ENCODE assay signal across 16 cellular contexts in genomic region chr3:23723930-23724329, GRCh38.
DNase-seq lines count a peak whose midpoint lies in the region; ATAC-seq, FAIRE-seq and TF ChIP-seq lines count a peak whose summit lies in the region.
"Had no signal": no experiment of that assay in that cellular context is flagged by ENCODE, and none has a peak within 500 bp of the region (broad histone marks: within the 10 kb centered on the region; RNA-seq: fewer than 3 reads in every experiment).

No MANE protein-coding gene starts in this region.

- ATAC-seq in GM21381 (IDR thresholded peaks at IDR 0.05; ENCODE audit: unreplicated experiment) (peak; percentile 53), HG03442 (IDR thresholded peaks at IDR 0.05; ENCODE audit: unreplicated experiment) (peak; percentile 31)
- ATAC-seq: activated CD8-positive, alpha-beta memory T cell treated with anti-CD3 and anti-CD28 coated beads, Interleukin-2, amount 10 ng/mL, durations not matched to agents 7 days and 5 days had no signal

- intact Hi-C loops in kidney (cut with DNase I), result no loop called here

- H3K9me3 ChIP-seq in kidney (ENCODE audit: control insufficient read depth in 1 of 2, low read length in 2 of 2), result no peaks in the 10 kb centered on the region
- H3K9me3 ChIP-seq: colonic mucosa, right lobe of liver, testis had no signal

- TF ChIP-seq CTCF in kidney (IDR thresholded peaks at IDR 0.05; ENCODE audit: borderline replicate concordance, extremely low read depth, insufficient read depth), result no peak

- H3K4me1 ChIP-seq in kidney (ENCODE audit: control insufficient read depth in 1 of 2, insufficient read depth in 1 of 2, low read depth in 1 of 2, low read length in 2 of 2), result no peaks in the 10 kb centered on the region
- H3K4me1 ChIP-seq: colonic mucosa, right lobe of liver had no signal

- FAIRE-seq in kidney (lab: Jason Lieb, UNC), result no peak

- H3K27ac ChIP-seq in kidney (ENCODE audit: low read depth in 2 of 2, low read length in 2 of 2), result no peak overlapping the region
- H3K27ac ChIP-seq: colonic mucosa, right lobe of liver, testis had no signal

- H3K4me3 ChIP-seq in kidney (ENCODE audit: low read length in 2 of 2), result no peak overlapping the region
- H3K4me3 ChIP-seq: colonic mucosa, right lobe of liver, testis had no signal

- no peaks in the 10 kb centered on the region for H3K36me3 ChIP-seq in kidney (ENCODE audit: control insufficient read depth in 1 of 2, insufficient read depth in 2 of 2, low read length in 2 of 2)
- H3K36me3 ChIP-seq: colonic mucosa, right lobe of liver had no signal

- no peak overlapping the region for H3K9ac ChIP-seq in kidney (ENCODE audit: low read length in 2 of 2)

- DNase-seq in CMK (ENCODE audit: low read depth), result peak; percentile 11
- peak; percentile 59 for DNase-seq in SKM-1 treated with dmso at 0.1 percent for 144 hours (lab: John Stamatoyannopoulos, UW; ENCODE audit: unreplicated experiment)
- no peak for DNase-seq in superior temporal gyrus (ENCODE audit: extremely low spot score)
- DNase-seq in effector CD8-positive, alpha-beta T cell (lab: John Stamatoyannopoulos, UW), result no peak
- no peak for DNase-seq in kidney
- DNase-seq in GM19240 (ENCODE audit: insufficient read length, low spot score), result no peak
- DNase-seq: activated CD8-positive, alpha-beta memory T cell treated with anti-CD3 and anti-CD28 coated beads, Interleukin-2, amount 10 ng/mL, durations not matched to agents 7 days and 5 days; activated naive CD8-positive, alpha-beta T cell treated with anti-CD3 and anti-CD28 coated beads for 36 hours; colonic mucosa; HFFc6; NCI-H187; right lobe of liver; T-helper 2 cell; testis had no signal

Comparison
In these comparisons a context has a peak if more than half of its experiments do, and no peak if none do; other contexts are left out.
1. DNase-seq: peak in CMK (single experiment) and SKM-1 treated with dmso at 0.1 percent for 144 hours (single experiment); none in superior temporal gyrus (single experiment), effector CD8-positive, alpha-beta T cell (single experiment), kidney (single experiment) and GM19240 (single experiment).